Comparison of ENCODE assay signal across 26 cellular contexts in the genomic region with DNA sequence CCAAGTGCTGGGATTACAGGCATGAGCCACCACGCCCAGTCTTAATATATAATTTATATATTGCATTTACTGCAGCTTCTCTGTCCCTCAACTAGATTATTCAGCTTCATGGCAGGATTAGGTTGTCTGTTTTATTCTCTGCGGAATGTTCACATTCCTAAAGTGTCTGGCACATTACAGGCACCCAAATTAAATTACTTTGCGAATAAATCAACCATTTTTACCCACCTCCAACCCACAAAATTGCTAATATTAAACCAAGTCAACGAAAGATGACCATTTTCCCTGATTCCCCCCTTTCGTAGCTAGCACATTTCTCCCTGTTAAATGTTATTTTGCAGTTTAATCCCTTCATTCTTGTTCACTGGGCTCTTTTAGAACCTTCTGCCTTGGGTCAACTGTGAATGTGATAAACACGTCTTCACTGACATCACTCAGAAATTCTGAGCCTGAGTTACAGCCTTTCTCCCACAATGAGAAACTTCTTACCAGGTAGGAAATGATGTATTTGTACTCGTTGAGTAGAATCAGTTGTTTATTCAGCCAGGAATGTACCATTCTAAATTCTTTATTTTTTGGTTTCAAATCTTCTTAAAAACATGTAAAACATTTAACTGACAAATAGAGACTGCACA.
"Had no signal": no experiment of that assay in that cellular context is flagged by ENCODE, and none has a peak within 500 bp of the region (broad histone marks: within the 10 kb centered on the region; RNA-seq: fewer than 3 reads in every experiment).

No MANE protein-coding gene starts in this region.

- H3K4me3 Mint-ChIP-seq: activated CD4-positive, alpha-beta memory T cell treated with anti-CD3 and anti-CD28 coated beads, Interleukin-2, amount 10 ng/mL, durations not matched to agents 7 days and 5 days; activated CD4-positive, alpha-beta T cell treated with anti-CD3 and anti-CD28 coated beads for 36 hours; activated naive CD4-positive, alpha-beta T cell treated with anti-CD3 and anti-CD28 coated beads, Interleukin-2, amount 10 ng/mL, durations not matched to agents 7 days and 5 days; activated naive CD8-positive, alpha-beta T cell treated with anti-CD3 and anti-CD28 coated beads for 36 hours; activated T-helper 17 cell treated with anti-CD3 and anti-CD28 coated beads, Interleukin-2, amount 50 U/mL, for 72 hours; IgD-negative memory B cell; T-cell had no signal

- H3K9me3 Mint-ChIP-seq: activated CD4-positive, alpha-beta memory T cell treated with anti-CD3 and anti-CD28 coated beads, Interleukin-2, amount 10 ng/mL, durations not matched to agents 7 days and 5 days; activated naive CD4-positive, alpha-beta T cell treated with anti-CD3 and anti-CD28 coated beads, Interleukin-2, amount 10 ng/mL, durations not matched to agents 7 days and 5 days; activated naive CD8-positive, alpha-beta T cell treated with anti-CD3 and anti-CD28 coated beads for 36 hours; activated T-helper 17 cell treated with anti-CD3 and anti-CD28 coated beads, Interleukin-2, amount 50 U/mL, for 72 hours; IgD-negative memory B cell; T-cell had no signal

- H3K4me3 ChIP-seq: body of pancreas, MG63 had no signal

- H3K9me3 ChIP-seq: body of pancreas, MG63 had no signal

- H3K9ac ChIP-seq: KMS-11 had no signal

- H3K27ac ChIP-seq: body of pancreas, KMS-11, VCaP had no signal

- H3K4me2 ChIP-seq: KMS-11 had no signal

- DNase-seq: activated CD4-positive, alpha-beta memory T cell treated with anti-CD3 and anti-CD28 coated beads, Interleukin-2, amount 10 ng/mL, durations not matched to agents 7 days and 5 days; activated CD4-positive, alpha-beta T cell treated with anti-CD3 and anti-CD28 coated beads for 36 hours; activated CD4-positive, alpha-beta T cell treated with anti-CD3 and anti-CD28 coated beads, Interleukin-2, amount 50 U/mL, for 1 hour; activated gamma-delta T cell; activated naive CD4-positive, alpha-beta T cell treated with anti-CD3 and anti-CD28 coated beads, Interleukin-2, amount 10 ng/mL, durations not matched to agents 7 days and 5 days; activated naive CD8-positive, alpha-beta T cell treated with anti-CD3 and anti-CD28 coated beads for 36 hours; activated T-cell treated with anti-CD3 and anti-CD28 coated beads for 4 hours; activated T-cell treated with anti-CD3 and anti-CD28 coated beads, Interleukin-2, amount 50 U/mL, for 48 hours; aorta; body of pancreas; central memory CD4-positive, alpha-beta T cell; MG63; NCI-H1105; NCI-H1436 treated with DMSO at 0.1 percent for 48 hours; NCI-H187 treated with DMSO at 0.1 percent for 48 hours; NCI-H2081 treated with DMSO at 0.1 percent for 48 hours; NCI-H446; NCI-H524; PC-3; SHP77 treated with DMSO at 0.1 percent for 48 hours; T-cell; T-helper 2 cell had no signal

- H3K27ac Mint-ChIP-seq: activated CD4-positive, alpha-beta memory T cell treated with anti-CD3 and anti-CD28 coated beads, Interleukin-2, amount 10 ng/mL, durations not matched to agents 7 days and 5 days; activated CD4-positive, alpha-beta T cell treated with anti-CD3 and anti-CD28 coated beads for 36 hours; activated naive CD4-positive, alpha-beta T cell treated with anti-CD3 and anti-CD28 coated beads, Interleukin-2, amount 10 ng/mL, durations not matched to agents 7 days and 5 days; activated naive CD8-positive, alpha-beta T cell treated with anti-CD3 and anti-CD28 coated beads for 36 hours; activated T-helper 17 cell treated with anti-CD3 and anti-CD28 coated beads, Interleukin-2, amount 50 U/mL, for 72 hours; IgD-negative memory B cell; T-cell had no signal

- H3K27me3 Mint-ChIP-seq: activated CD4-positive, alpha-beta memory T cell treated with anti-CD3 and anti-CD28 coated beads, Interleukin-2, amount 10 ng/mL, durations not matched to agents 7 days and 5 days; activated CD4-positive, alpha-beta T cell treated with anti-CD3 and anti-CD28 coated beads for 36 hours; activated naive CD4-positive, alpha-beta T cell treated with anti-CD3 and anti-CD28 coated beads, Interleukin-2, amount 10 ng/mL, durations not matched to agents 7 days and 5 days; activated naive CD8-positive, alpha-beta T cell treated with anti-CD3 and anti-CD28 coated beads for 36 hours; activated T-helper 17 cell treated with anti-CD3 and anti-CD28 coated beads, Interleukin-2, amount 50 U/mL, for 72 hours; IgD-negative memory B cell; T-cell had no signal

- H3K4me1 ChIP-seq: body of pancreas had no signal

- ATAC-seq: activated CD4-positive, alpha-beta T cell treated with anti-CD3 and anti-CD28 coated beads for 36 hours; activated T-helper 17 cell treated with anti-CD3 and anti-CD28 coated beads, Interleukin-2, amount 50 U/mL, for 72 hours; body of pancreas; PC-3; T-cell had no signal

- H3K27me3 ChIP-seq: body of pancreas, MG63 had no signal
